In genomic region chr7:133355325-133355708, GRCh38 we compare ENCODE assay signal across 2 cellular contexts.
TF ChIP-seq lines count a peak whose summit lies in the region.

No MANE protein-coding gene starts in this region.

TF ChIP-seq in SK-N-SH, 30 proteins besides CTCF, POLR2A, EP300 and RAD21:
- TF ChIP-seq RXRA (IDR thresholded peaks at IDR 0.05; ENCODE audit: borderline replicate concordance, low read depth) (no peak), SIN3A (IDR thresholded peaks at IDR 0.05; ENCODE audit: borderline replicate concordance, low read depth, low read length) (no peak), GABPA (IDR thresholded peaks at IDR 0.05; ENCODE audit: low read depth) (no peak), TEAD4 (IDR thresholded peaks at IDR 0.05; ENCODE audit: borderline replicate concordance, insufficient read depth) (no peak; the same call in 1 of the 2 replicates), EZH2phosphoT487 (IDR thresholded peaks at IDR 0.05; ENCODE audit: borderline replicate concordance, low read depth) (no peak), RFX5 (IDR thresholded peaks at IDR 0.05; ENCODE audit: low read length) (no peak), GATA2 (CRISPR knock-in tag; IDR thresholded peaks at IDR 0.05) (no peak), POLR2AphosphoS5 (IDR thresholded peaks at IDR 0.05; ENCODE audit: low read depth, low read length) (no peak), YY1 (IDR thresholded peaks at IDR 0.05; ENCODE audit: low read depth) (no peak), IRF3 (IDR thresholded peaks at IDR 0.05; ENCODE audit: low read depth, low read length) (no peak), TAF1 (IDR thresholded peaks at IDR 0.05; ENCODE audit: borderline replicate concordance, low read depth, low read length) (no peak), NFIC (IDR thresholded peaks at IDR 0.05; ENCODE audit: borderline replicate concordance) (peak; percentile 56; the same call in 1 of the 2 replicates), FOXJ3 (CRISPR knock-in tag; IDR thresholded peaks at IDR 0.05) (no peak), FOSL2 (IDR thresholded peaks at IDR 0.05; ENCODE audit: borderline replicate concordance, low read depth) (no peak), NRF1 (IDR thresholded peaks at IDR 0.05; ENCODE audit: low read depth, low read length) (no peak), CHD2 (IDR thresholded peaks at IDR 0.05; ENCODE audit: low read length, partially characterized antibody) (no peak), ELF1 (IDR thresholded peaks at IDR 0.05) (no peak), JUND (IDR thresholded peaks at IDR 0.05) (peak; percentile 13; the same call in 1 of the 2 replicates), MAX (IDR thresholded peaks at IDR 0.05; ENCODE audit: low read depth) (no peak), FOXM1 (IDR thresholded peaks at IDR 0.05; ENCODE audit: low read depth) (no peak), MEF2A (IDR thresholded peaks at IDR 0.05; ENCODE audit: borderline replicate concordance, low read depth) (no peak), USF1 (IDR thresholded peaks at IDR 0.05; ENCODE audit: borderline replicate concordance, low read depth) (no peak), MXI1 (IDR thresholded peaks at IDR 0.05; ENCODE audit: low read depth, low read length) (no peak), PBX3 (IDR thresholded peaks at IDR 0.05) (no peak), RCOR1 (IDR thresholded peaks at IDR 0.05; ENCODE audit: low read length) (no peak), TCF12 (IDR thresholded peaks at IDR 0.05) (peak; percentile 9; the same call in 1 of the 2 replicates)
- TF ChIP-seq, protein P1, sequence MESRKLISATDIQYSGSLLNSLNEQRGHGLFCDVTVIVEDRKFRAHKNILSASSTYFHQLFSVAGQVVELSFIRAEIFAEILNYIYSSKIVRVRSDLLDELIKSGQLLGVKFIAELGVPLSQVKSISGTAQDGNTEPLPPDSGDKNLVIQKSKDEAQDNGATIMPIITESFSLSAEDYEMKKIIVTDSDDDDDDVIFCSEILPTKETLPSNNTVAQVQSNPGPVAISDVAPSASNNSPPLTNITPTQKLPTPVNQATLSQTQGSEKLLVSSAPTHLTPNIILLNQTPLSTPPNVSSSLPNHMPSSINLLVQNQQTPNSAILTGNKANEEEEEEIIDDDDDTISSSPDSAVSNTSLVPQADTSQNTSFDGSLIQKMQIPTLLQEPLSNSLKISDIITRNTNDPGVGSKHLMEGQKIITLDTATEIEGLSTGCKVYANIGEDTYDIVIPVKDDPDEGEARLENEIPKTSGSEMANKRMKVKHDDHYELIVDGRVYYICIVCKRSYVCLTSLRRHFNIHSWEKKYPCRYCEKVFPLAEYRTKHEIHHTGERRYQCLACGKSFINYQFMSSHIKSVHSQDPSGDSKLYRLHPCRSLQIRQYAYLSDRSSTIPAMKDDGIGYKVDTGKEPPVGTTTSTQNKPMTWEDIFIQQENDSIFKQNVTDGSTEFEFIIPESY (IDR thresholded peaks at IDR 0.05; ENCODE audit: borderline replicate concordance, low read depth): no peak
TF ChIP-seq in SK-N-SH: peak in this region for 3.

TF ChIP-seq in H1, 55 proteins besides CTCF, POLR2A, EP300 and RAD21:
- no peak for TF ChIP-seq SAP30 (IDR thresholded peaks at IDR 0.05; ENCODE audit: insufficient read depth, insufficient replicate concordance, low read length)
- TF ChIP-seq CEBPB (IDR thresholded peaks at IDR 0.05; ENCODE audit: low read depth, low read length): peak; percentile 91
